17 cellular contexts compared by ENCODE assay signal in the genomic region with DNA sequence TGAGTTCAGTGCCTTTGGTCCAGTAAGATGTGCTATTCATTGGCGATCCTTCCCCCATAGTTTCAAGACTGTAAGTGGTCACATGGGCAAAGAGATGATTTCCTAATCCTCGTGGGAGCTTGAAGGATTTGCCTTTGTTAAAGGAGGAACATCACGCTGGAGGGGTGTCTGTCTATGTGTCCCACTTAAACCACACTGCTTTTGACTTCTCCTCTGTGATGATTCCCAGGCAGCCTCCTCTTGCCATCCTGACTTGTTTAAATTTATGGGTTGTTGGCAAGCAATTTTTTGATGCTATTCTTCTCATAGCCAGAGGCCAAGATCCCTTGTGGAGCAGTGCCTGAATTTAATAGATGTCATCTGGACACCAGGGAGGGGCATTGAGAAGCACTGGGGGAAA.
DNase-seq lines count a peak whose midpoint lies in the region; ATAC-seq, FAIRE-seq and TF ChIP-seq lines count a peak whose summit lies in the region.
"Had no signal": no experiment of that assay in that cellular context is flagged by ENCODE, and none has a peak within 500 bp of the region (broad histone marks: within the 10 kb centered on the region; RNA-seq: fewer than 3 reads in every experiment).

No MANE protein-coding gene starts in this region.

- no peaks in the 10 kb centered on the region for H3K27me3 ChIP-seq in breast epithelium
- H3K27me3 ChIP-seq in mammary epithelial cell (ENCODE audit: insufficient read depth, low read length): no peaks in the 10 kb centered on the region
- H3K27me3 ChIP-seq in vagina: no peaks in the 10 kb centered on the region
- H3K27me3 ChIP-seq: spleen had no signal

- CTCF ChIA-PET in mammary epithelial cell (lab: Charles Lee; ENCODE audit: low non-redundant PET): no interaction called here

- dilution Hi-C loops in mammary epithelial cell (cut with HindIII; ENCODE audit: low sequenced_read_pairs): no loop called here

- H2AFZ ChIP-seq in mammary epithelial cell (ENCODE audit: low read depth, low read length): no peak overlapping the region
- H2AFZ ChIP-seq: parathyroid adenoma had no signal

- H3K27ac ChIP-seq in breast epithelium: peak overlapping the region; percentile 74 to 78
- H3K27ac ChIP-seq in mammary epithelial cell (ENCODE audit: insufficient read depth, low read depth, low read length): no peak overlapping the region
- peak overlapping the region; percentile 53 for H3K27ac ChIP-seq in vagina
- H3K27ac ChIP-seq: parathyroid adenoma, spleen had no signal

- peaks cover 49% of the 10 kb centered on the region for H3K4me1 Mint-ChIP-seq in nephron

- 74% methylated on average over 3 of the region's 3 CpGs for WGBS in mammary epithelial cell (ENCODE audit: low coverage, missing lambda C conversion rate)

- no peaks in the 10 kb centered on the region for H4K20me1 ChIP-seq in mammary epithelial cell (ENCODE audit: insufficient read depth, low read length)

- H3K4me3 ChIP-seq in breast epithelium (no peak overlapping the region), mammary epithelial cell (replicated peaks in 1 of 3; ENCODE audit: insufficient read depth in 1 of 3, low read depth in 2 of 3, low read length in 3 of 3) (no peak overlapping the region), vagina (no peak overlapping the region)
- H3K4me3 ChIP-seq: spleen had no signal

- H3K4me1 ChIP-seq in breast epithelium (peaks cover 5 to 8% of the 10 kb centered on the region in 2 donors), mammary epithelial cell (ENCODE audit: insufficient read depth, low read length) (peaks cover 26% of the 10 kb centered on the region), vagina (peaks cover 53% of the 10 kb centered on the region)

- peak overlapping the region in 2 of 3 experiments; percentile 49 to 94 for H3K27ac Mint-ChIP-seq in nephron

- H3K4me2 ChIP-seq in mammary epithelial cell (ENCODE audit: insufficient read depth, low read depth, low read length): no peak overlapping the region

- FAIRE-seq in urothelium cell line (lab: Jason Lieb, UNC): no peak

- peaks cover 23% of the 10 kb centered on the region for H3K36me3 Mint-ChIP-seq in nephron (ENCODE audit: low read depth)
- H3K36me3 Mint-ChIP-seq: immature natural killer cell had no signal

- H3K9me3 ChIP-seq in breast epithelium (no peaks in the 10 kb centered on the region), mammary epithelial cell (replicated peaks; ENCODE audit: insufficient read depth, low read length) (no peaks in the 10 kb centered on the region), vagina (no peaks in the 10 kb centered on the region)
- H3K9me3 ChIP-seq: spleen had no signal

- TF ChIP-seq POLR2A in breast epithelium (IDR thresholded peaks at IDR 0.05) (no peak), vagina (IDR thresholded peaks at IDR 0.05) (no peak)

- intact Hi-C loops in breast epithelium (cut with DNase I; ENCODE audit: low total_unique reads): no loop called here
- intact Hi-C loops in mammary epithelial cell (cut with micrococcal nuclease): no loop called here
- intact Hi-C loops in vagina (cut with DNase I): no loop called here

- peaks cover 21% of the 10 kb centered on the region for H3K79me2 ChIP-seq in mammary epithelial cell (ENCODE audit: insufficient read depth, low read length)

- H3K9ac ChIP-seq in mammary epithelial cell (ENCODE audit: insufficient read depth, low read length): no peak overlapping the region
- H3K9ac ChIP-seq: parathyroid adenoma had no signal

- ATAC-seq in HG02973 (IDR thresholded peaks at IDR 0.05; ENCODE audit: unreplicated experiment): no peak

- H3K4me3 Mint-ChIP-seq in nephron: no peak overlapping the region

- no peaks in the 10 kb centered on the region for H3K9me3 Mint-ChIP-seq in nephron

- in situ Hi-C loops in mammary epithelial cell (cut with MboI; ENCODE audit: low sequenced_read_pairs in 2 of 2): no loop called here

- no peaks in the 10 kb centered on the region for H3K27me3 Mint-ChIP-seq in nephron (ENCODE audit: low read depth)

- no TSS peak for BruUV-seq in mammary epithelial cell (replicated peaks; lab: Mats Ljungman, UMichigan)

- TF ChIP-seq CTCF in breast epithelium (IDR thresholded peaks at IDR 0.05) (no peak), mammary epithelial cell (conservative IDR thresholded peaks at IDR 0.05 in 1 of 2, IDR thresholded peaks at IDR 0.05 in 1 of 2; ENCODE audit: extremely low read depth in 1 of 2, insufficient read depth in 1 of 2, low read depth in 1 of 2, low read length in 2 of 2) (no peak), nephron (IDR thresholded peaks at IDR 0.05; ENCODE audit: unreplicated experiment in 3 of 3) (no peak), vagina (IDR thresholded peaks at IDR 0.05) (no peak)

- DNase-seq in breast epithelium (ENCODE audit: low spot score in 2 of 2) (no peak), mammary epithelial cell (no peak), amniotic epithelial cell (ENCODE audit: low read depth) (peak; percentile 34), vagina (ENCODE audit: extremely low spot score in 2 of 2) (no peak), COR-L47 (lab: John Stamatoyannopoulos, UW) (no peak), urothelium cell line (ENCODE audit: low spot score) (no peak)
- DNase-seq: activated CD8-positive, alpha-beta memory T cell treated with anti-CD3 and anti-CD28 coated beads, Interleukin-2, amount 50 U/mL, for 48 hours; activated gamma-delta T cell; aorta; immature natural killer cell; NCI-H187 treated with DMSO at 0.1 percent for 48 hours; NCI-H510A; spleen; T-helper 9 cell had no signal

- H3K36me3 ChIP-seq in breast epithelium: no peaks in the 10 kb centered on the region
- no peaks in the 10 kb centered on the region for H3K36me3 ChIP-seq in mammary epithelial cell (ENCODE audit: insufficient read depth, low read length)
- H3K36me3 ChIP-seq in vagina: no peaks in the 10 kb centered on the region
- H3K36me3 ChIP-seq: spleen had no signal
